ENCODE assay signal across 2 cellular contexts in genomic region chr21:33557447-33557846, GRCh38.
TF ChIP-seq lines count a peak whose summit lies in the region.

No MANE protein-coding gene starts in this region.

TF ChIP-seq in GM12891, 5 proteins besides CTCF, POLR2A, EP300 and RAD21 (continued from another document):
- no peak for TF ChIP-seq POLR2AphosphoS5 (IDR thresholded peaks at IDR 0.05; ENCODE audit: low read depth, low read length)

TF ChIP-seq in IMR-90, 13 proteins besides CTCF, POLR2A, EP300 and RAD21 (continued from another document):
- TF ChIP-seq RFX5 (IDR thresholded peaks at IDR 0.05; ENCODE audit: low read depth, low read length): no peak
- no peak for TF ChIP-seq RCOR1 (IDR thresholded peaks at IDR 0.05; ENCODE audit: insufficient replicate concordance, low read length)
- TF ChIP-seq MAZ (IDR thresholded peaks at IDR 0.05; ENCODE audit: borderline replicate concordance, low read depth, low read length): no peak
- TF ChIP-seq SMC3 (IDR thresholded peaks at IDR 0.05; ENCODE audit: low read depth, low read length): no peak
- TF ChIP-seq ELK1 (IDR thresholded peaks at IDR 0.05; ENCODE audit: borderline replicate concordance, low read depth, low read length): no peak
- no peak for TF ChIP-seq BHLHE40 (IDR thresholded peaks at IDR 0.05; ENCODE audit: low read depth, low read length)
- TF ChIP-seq USF2 (IDR thresholded peaks at IDR 0.05; ENCODE audit: low read depth, low read length): no peak
- TF ChIP-seq CHD1 (IDR thresholded peaks at IDR 0.05; ENCODE audit: low read depth, low read length): no peak
TF ChIP-seq in IMR-90: peak in this region for 0.
